1 cellular context compared by ENCODE assay signal in the genomic region with DNA sequence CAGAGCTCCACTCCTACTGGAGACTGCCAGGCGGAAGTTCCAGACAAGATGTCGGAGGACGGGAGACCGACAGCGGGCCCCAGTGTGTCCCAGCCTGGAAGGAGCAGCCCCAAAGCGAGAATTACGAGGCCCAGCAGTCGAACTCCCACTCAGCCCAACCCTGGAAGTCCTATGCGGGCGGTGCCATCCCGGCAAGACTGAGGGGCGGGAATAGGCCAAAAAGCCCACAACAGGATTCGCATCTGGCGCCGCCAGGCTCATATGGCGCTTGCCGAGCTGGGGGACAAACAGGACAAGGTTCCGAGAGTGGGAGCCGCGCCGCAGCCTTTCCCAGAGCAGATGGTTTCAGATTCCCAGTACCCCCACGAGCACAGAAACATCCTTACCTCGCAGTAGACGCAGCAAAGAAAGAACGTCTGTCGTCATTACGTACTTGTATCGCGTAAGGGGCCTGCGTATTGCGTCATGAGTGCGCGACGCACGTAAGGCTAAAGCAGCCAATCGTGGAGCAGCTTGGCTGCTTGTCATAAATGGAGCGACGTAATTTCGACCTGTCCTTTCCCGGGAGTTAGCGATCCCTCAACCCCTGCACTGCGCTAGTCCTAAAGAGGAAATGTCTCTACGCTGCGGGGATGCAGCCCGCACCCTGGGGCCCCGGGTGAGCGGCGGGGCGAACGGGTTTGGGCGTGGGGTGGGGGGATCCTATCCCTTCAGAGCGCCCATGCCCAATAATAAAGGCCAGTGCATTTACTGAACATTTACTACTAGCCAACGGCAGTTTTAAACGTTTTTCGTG.
TF ChIP-seq lines count a peak whose summit lies in the region.

A gene (plus strand): TSS at position 552 of the 796 bp plus-strand sequence. CDS start 62 bp downstream, at position 614.
A gene (minus strand): TSS at position 418 of the 796 bp plus-strand sequence. CDS start 483 bp downstream, outside the sequence.

TF ChIP-seq in GM12878, 131 proteins besides CTCF, POLR2A, EP300 and RAD21 (continued from another document and continues in another):
- TF ChIP-seq, protein P1, sequence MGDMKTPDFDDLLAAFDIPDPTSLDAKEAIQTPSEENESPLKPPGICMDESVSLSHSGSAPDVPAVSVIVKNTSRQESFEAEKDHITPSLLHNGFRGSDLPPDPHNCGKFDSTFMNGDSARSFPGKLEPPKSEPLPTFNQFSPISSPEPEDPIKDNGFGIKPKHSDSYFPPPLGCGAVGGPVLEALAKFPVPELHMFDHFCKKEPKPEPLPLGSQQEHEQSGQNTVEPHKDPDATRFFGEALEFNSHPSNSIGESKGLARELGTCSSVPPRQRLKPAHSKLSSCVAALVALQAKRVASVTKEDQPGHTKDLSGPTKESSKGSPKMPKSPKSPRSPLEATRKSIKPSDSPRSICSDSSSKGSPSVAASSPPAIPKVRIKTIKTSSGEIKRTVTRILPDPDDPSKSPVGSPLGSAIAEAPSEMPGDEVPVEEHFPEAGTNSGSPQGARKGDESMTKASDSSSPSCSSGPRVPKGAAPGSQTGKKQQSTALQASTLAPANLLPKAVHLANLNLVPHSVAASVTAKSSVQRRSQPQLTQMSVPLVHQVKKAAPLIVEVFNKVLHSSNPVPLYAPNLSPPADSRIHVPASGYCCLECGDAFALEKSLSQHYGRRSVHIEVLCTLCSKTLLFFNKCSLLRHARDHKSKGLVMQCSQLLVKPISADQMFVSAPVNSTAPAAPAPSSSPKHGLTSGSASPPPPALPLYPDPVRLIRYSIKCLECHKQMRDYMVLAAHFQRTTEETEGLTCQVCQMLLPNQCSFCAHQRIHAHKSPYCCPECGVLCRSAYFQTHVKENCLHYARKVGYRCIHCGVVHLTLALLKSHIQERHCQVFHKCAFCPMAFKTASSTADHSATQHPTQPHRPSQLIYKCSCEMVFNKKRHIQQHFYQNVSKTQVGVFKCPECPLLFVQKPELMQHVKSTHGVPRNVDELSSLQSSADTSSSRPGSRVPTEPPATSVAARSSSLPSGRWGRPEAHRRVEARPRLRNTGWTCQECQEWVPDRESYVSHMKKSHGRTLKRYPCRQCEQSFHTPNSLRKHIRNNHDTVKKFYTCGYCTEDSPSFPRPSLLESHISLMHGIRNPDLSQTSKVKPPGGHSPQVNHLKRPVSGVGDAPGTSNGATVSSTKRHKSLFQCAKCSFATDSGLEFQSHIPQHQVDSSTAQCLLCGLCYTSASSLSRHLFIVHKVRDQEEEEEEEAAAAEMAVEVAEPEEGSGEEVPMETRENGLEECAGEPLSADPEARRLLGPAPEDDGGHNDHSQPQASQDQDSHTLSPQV (IDR thresholded peaks at IDR 0.05), result no peak
- no peak for TF ChIP-seq MTA3 (IDR thresholded peaks at IDR 0.05; ENCODE audit: borderline replicate concordance, low read length)
- peak; percentile 60 for TF ChIP-seq ZZZ3 (IDR thresholded peaks at IDR 0.05; ENCODE audit: control insufficient read depth, insufficient read length, low read depth)
- TF ChIP-seq ZNF207 (IDR thresholded peaks at IDR 0.05; ENCODE audit: borderline replicate concordance), result no peak
- 0 out of 2 replicates have a peak, but pooled peaks have one; percentile 41 for TF ChIP-seq RUNX3 (IDR thresholded peaks at IDR 0.05; ENCODE audit: low read length)
- TF ChIP-seq EGR1 (IDR thresholded peaks at IDR 0.05; ENCODE audit: borderline replicate concordance in 1 of 2, low read depth in 2 of 2, low read length in 2 of 2), result peak in 1 of 2 experiments; percentile 100; a peak in 1 of 3 replicates
- TF ChIP-seq, protein P2, sequence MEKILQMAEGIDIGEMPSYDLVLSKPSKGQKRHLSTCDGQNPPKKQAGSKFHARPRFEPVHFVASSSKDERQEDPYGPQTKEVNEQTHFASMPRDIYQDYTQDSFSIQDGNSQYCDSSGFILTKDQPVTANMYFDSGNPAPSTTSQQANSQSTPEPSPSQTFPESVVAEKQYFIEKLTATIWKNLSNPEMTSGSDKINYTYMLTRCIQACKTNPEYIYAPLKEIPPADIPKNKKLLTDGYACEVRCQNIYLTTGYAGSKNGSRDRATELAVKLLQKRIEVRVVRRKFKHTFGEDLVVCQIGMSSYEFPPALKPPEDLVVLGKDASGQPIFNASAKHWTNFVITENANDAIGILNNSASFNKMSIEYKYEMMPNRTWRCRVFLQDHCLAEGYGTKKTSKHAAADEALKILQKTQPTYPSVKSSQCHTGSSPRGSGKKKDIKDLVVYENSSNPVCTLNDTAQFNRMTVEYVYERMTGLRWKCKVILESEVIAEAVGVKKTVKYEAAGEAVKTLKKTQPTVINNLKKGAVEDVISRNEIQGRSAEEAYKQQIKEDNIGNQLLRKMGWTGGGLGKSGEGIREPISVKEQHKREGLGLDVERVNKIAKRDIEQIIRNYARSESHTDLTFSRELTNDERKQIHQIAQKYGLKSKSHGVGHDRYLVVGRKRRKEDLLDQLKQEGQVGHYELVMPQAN (conservative IDR thresholded peaks at IDR 0.05), result peak; percentile 73
- TF ChIP-seq CBX5 (IDR thresholded peaks at IDR 0.05; ENCODE audit: low read depth), result no peak
- TF ChIP-seq BCL11A (IDR thresholded peaks at IDR 0.05; ENCODE audit: low read depth, low read length), result no peak
- TF ChIP-seq TCF12 (IDR thresholded peaks at IDR 0.05; ENCODE audit: low read depth, low read length), result 0 out of 2 replicates have a peak, but pooled peaks have one; percentile 50
- TF ChIP-seq NRF1 (conservative IDR thresholded peaks at IDR 0.05; ENCODE audit: low read depth, low read length), result no peak
- peak; percentile 85 for TF ChIP-seq ASH2L (IDR thresholded peaks at IDR 0.05; ENCODE audit: borderline replicate concordance, low read depth)
- peak; percentile 75; the same call in 1 of the 2 replicates for TF ChIP-seq LARP7 (IDR thresholded peaks at IDR 0.05)
- no peak; the same call in 1 of the 2 replicates for TF ChIP-seq CHD1 (IDR thresholded peaks at IDR 0.05; ENCODE audit: low read depth, low read length)
- TF ChIP-seq FOXM1 (IDR thresholded peaks at IDR 0.05; ENCODE audit: low read depth, low read length), result 0 out of 2 replicates have a peak, but pooled peaks have one; percentile 57
- TF ChIP-seq, protein P3, sequence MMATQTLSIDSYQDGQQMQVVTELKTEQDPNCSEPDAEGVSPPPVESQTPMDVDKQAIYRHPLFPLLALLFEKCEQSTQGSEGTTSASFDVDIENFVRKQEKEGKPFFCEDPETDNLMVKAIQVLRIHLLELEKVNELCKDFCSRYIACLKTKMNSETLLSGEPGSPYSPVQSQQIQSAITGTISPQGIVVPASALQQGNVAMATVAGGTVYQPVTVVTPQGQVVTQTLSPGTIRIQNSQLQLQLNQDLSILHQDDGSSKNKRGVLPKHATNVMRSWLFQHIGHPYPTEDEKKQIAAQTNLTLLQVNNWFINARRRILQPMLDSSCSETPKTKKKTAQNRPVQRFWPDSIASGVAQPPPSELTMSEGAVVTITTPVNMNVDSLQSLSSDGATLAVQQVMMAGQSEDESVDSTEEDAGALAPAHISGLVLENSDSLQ (IDR thresholded peaks at IDR 0.05), result peak; percentile 77
- peak; percentile 97 for TF ChIP-seq RBBP5 (conservative IDR thresholded peaks at IDR 0.05)
- TF ChIP-seq, protein P4, sequence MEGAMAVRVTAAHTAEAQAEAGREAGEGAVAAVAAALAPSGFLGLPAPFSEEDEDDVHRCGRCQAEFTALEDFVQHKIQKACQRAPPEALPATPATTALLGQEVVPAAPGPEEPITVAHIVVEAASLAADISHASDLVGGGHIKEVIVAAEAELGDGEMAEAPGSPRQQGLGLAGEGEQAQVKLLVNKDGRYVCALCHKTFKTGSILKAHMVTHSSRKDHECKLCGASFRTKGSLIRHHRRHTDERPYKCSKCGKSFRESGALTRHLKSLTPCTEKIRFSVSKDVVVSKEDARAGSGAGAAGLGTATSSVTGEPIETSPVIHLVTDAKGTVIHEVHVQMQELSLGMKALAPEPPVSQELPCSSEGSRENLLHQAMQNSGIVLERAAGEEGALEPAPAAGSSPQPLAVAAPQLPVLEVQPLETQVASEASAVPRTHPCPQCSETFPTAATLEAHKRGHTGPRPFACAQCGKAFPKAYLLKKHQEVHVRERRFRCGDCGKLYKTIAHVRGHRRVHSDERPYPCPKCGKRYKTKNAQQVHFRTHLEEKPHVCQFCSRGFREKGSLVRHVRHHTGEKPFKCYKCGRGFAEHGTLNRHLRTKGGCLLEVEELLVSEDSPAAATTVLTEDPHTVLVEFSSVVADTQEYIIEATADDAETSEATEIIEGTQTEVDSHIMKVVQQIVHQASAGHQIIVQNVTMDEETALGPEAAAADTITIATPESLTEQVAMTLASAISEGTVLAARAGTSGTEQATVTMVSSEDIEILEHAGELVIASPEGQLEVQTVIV (IDR thresholded peaks at IDR 0.05; ENCODE audit: borderline replicate concordance, partially characterized antibody), result no peak
- peak; percentile 74; the same call in 1 of the 2 replicates for TF ChIP-seq YY1 (IDR thresholded peaks at IDR 0.05; ENCODE audit: low read depth, low read length)
- peak; percentile 93 for TF ChIP-seq CBFB (IDR thresholded peaks at IDR 0.05; ENCODE audit: low read depth)
- TF ChIP-seq CEBPB (IDR thresholded peaks at IDR 0.05; ENCODE audit: borderline replicate concordance in 1 of 2, low read depth in 2 of 2, low read length in 2 of 2), result peak in 1 of 2 experiments; percentile 67; a peak in 1 of 4 replicates
- no peak; the same call in 1 of the 2 replicates for TF ChIP-seq HDAC2 (IDR thresholded peaks at IDR 0.05)
- peak; percentile 56; the same call in 1 of the 2 replicates for TF ChIP-seq PAX5 (IDR thresholded peaks at IDR 0.05; ENCODE audit: borderline replicate concordance, low read depth, low read length)
- TF ChIP-seq HCFC1 (IDR thresholded peaks at IDR 0.05; ENCODE audit: low read length), result peak; percentile 83
- no peak; the same call in none of the 2 replicates for TF ChIP-seq EED (IDR thresholded peaks at IDR 0.05; ENCODE audit: low read depth)
- TF ChIP-seq, protein P5, sequence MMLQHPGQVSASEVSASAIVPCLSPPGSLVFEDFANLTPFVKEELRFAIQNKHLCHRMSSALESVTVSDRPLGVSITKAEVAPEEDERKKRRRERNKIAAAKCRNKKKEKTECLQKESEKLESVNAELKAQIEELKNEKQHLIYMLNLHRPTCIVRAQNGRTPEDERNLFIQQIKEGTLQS (IDR thresholded peaks at IDR 0.05; ENCODE audit: borderline replicate concordance, extremely low read depth, low read depth, low read length), result peak; percentile 82; the same call in 1 of the 2 replicates
- TF ChIP-seq ZNF24 (IDR thresholded peaks at IDR 0.05), result no peak
- TF ChIP-seq JUND (IDR thresholded peaks at IDR 0.05; ENCODE audit: low read depth, low read length), result no peak
- TF ChIP-seq, protein P6, sequence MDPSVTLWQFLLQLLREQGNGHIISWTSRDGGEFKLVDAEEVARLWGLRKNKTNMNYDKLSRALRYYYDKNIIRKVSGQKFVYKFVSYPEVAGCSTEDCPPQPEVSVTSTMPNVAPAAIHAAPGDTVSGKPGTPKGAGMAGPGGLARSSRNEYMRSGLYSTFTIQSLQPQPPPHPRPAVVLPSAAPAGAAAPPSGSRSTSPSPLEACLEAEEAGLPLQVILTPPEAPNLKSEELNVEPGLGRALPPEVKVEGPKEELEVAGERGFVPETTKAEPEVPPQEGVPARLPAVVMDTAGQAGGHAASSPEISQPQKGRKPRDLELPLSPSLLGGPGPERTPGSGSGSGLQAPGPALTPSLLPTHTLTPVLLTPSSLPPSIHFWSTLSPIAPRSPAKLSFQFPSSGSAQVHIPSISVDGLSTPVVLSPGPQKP (IDR thresholded peaks at IDR 0.05; ENCODE audit: low read depth, low read length), result no peak; the same call in 1 of the 2 replicates
- no peak for TF ChIP-seq ZNF384 (IDR thresholded peaks at IDR 0.05; ENCODE audit: borderline replicate concordance, low read depth, low read length)
- peak; percentile 100 for TF ChIP-seq CREM (IDR thresholded peaks at IDR 0.05; ENCODE audit: low read depth)
- no peak for TF ChIP-seq SUZ12 (IDR thresholded peaks at IDR 0.05; ENCODE audit: unreplicated experiment)
- TF ChIP-seq, protein P7, sequence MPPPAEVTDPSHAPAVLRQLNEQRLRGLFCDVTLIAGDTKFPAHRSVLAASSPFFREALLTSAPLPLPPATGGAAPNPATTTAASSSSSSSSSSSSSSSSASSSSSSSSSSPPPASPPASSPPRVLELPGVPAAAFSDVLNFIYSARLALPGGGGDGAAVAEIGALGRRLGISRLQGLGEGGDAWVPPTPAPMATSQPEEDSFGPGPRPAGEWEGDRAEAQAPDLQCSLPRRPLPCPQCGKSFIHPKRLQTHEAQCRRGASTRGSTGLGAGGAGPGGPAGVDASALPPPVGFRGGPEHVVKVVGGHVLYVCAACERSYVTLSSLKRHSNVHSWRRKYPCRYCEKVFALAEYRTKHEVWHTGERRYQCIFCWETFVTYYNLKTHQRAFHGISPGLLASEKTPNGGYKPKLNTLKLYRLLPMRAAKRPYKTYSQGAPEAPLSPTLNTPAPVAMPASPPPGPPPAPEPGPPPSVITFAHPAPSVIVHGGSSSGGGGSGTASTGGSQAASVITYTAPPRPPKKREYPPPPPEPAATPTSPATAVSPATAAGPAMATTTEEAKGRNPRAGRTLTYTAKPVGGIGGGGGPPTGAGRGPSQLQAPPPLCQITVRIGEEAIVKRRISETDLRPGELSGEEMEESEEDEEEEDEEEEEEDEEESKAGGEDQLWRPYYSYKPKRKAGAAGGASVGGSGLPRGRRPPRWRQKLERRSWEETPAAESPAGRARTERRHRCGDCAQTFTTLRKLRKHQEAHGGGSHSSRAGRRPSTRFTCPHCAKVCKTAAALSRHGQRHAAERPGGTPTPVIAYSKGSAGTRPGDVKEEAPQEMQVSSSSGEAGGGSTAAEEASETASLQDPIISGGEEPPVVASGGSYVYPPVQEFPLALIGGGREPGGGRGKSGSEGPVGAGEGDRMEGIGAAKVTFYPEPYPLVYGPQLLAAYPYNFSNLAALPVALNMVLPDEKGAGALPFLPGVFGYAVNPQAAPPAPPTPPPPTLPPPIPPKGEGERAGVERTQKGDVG (CRISPR knock-in tag; IDR thresholded peaks at IDR 0.05), result no peak
- TF ChIP-seq ZSCAN29 (IDR thresholded peaks at IDR 0.05), result peak; percentile 66; the same call in 1 of the 2 replicates
- TF ChIP-seq, protein P8, sequence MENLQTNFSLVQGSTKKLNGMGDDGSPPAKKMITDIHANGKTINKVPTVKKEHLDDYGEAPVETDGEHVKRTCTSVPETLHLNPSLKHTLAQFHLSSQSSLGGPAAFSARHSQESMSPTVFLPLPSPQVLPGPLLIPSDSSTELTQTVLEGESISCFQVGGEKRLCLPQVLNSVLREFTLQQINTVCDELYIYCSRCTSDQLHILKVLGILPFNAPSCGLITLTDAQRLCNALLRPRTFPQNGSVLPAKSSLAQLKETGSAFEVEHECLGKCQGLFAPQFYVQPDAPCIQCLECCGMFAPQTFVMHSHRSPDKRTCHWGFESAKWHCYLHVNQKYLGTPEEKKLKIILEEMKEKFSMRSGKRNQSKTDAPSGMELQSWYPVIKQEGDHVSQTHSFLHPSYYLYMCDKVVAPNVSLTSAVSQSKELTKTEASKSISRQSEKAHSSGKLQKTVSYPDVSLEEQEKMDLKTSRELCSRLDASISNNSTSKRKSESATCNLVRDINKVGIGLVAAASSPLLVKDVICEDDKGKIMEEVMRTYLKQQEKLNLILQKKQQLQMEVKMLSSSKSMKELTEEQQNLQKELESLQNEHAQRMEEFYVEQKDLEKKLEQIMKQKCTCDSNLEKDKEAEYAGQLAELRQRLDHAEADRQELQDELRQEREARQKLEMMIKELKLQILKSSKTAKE (IDR thresholded peaks at IDR 0.05; ENCODE audit: low read depth, poor library complexity, severe bottlenecking), result no peak
- TF ChIP-seq ESRRA (IDR thresholded peaks at IDR 0.05; ENCODE audit: low read length), result peak; percentile 10; the same call in 1 of the 2 replicates
- TF ChIP-seq BACH1 (IDR thresholded peaks at IDR 0.05; ENCODE audit: borderline replicate concordance), result peak; percentile 69; the same call in 1 of the 2 replicates
- peak; percentile 100 for TF ChIP-seq CREB1 (IDR thresholded peaks at IDR 0.05; ENCODE audit: low read depth)
- TF ChIP-seq DPF2 (IDR thresholded peaks at IDR 0.05), result no peak
- TF ChIP-seq MYC (IDR thresholded peaks at IDR 0.05; ENCODE audit: insufficient read depth, insufficient read length, insufficient replicate concordance, low read length, severe bottlenecking), result peak; percentile 97
- TF ChIP-seq BRCA1 (IDR thresholded peaks at IDR 0.05; ENCODE audit: low read depth, low read length), result 0 out of 2 replicates have a peak, but pooled peaks have one; percentile 9
